In genomic region chr16:31186930-31187807, GRCh38 we compare ENCODE assay signal across 1 cellular context.
A peak's percentile ranks its signal among the peaks of the same experiment; 100 is the strongest.
TF ChIP-seq lines count a peak whose summit lies in the region.

No MANE protein-coding gene starts in this region.

TF ChIP-seq in HepG2, 621 proteins besides CTCF, POLR2A, EP300 and RAD21:
- no peak for TF ChIP-seq ZBTB1 (CRISPR knock-in tag; IDR thresholded peaks at IDR 0.05; ENCODE audit: borderline replicate concordance)
- peak; percentile 97 for TF ChIP-seq RBM22 (optimal IDR thresholded peaks at IDR 0.05; ENCODE audit: low read length)
- TF ChIP-seq TAF1 (CRISPR knock-in tag; IDR thresholded peaks at IDR 0.05): no peak
- peak; percentile 17 for TF ChIP-seq XRCC5 (optimal IDR thresholded peaks at IDR 0.05; ENCODE audit: low read length)
- TF ChIP-seq MBD4 (IDR thresholded peaks at IDR 0.05; ENCODE audit: borderline replicate concordance, low read length): peak; percentile 44; the same call in 1 of the 2 replicates
- TF ChIP-seq POLR2AphosphoS2 (IDR thresholded peaks at IDR 0.05; ENCODE audit: low read depth, low read length): peak; percentile 85
- TF ChIP-seq PAF1 (CRISPR knock-in tag; IDR thresholded peaks at IDR 0.05): peak; percentile 58; the same call in 1 of the 2 replicates
- TF ChIP-seq PHF8 (CRISPR knock-in tag; IDR thresholded peaks at IDR 0.05): 0 out of 2 replicates have a peak, but pooled peaks have one; percentile 2
- TF ChIP-seq NFKB2 (CRISPR knock-in tag; IDR thresholded peaks at IDR 0.05; ENCODE audit: borderline replicate concordance): no peak
- TF ChIP-seq RBFOX2 (IDR thresholded peaks at IDR 0.05; ENCODE audit: low read depth, low read length): 0 out of 2 replicates have a peak, but pooled peaks have one; percentile 54
- peak; percentile 48; the same call in 1 of the 2 replicates for TF ChIP-seq MNT (IDR thresholded peaks at IDR 0.05)
